ENCODE assay signal across 2 cellular contexts in the genomic region with DNA sequence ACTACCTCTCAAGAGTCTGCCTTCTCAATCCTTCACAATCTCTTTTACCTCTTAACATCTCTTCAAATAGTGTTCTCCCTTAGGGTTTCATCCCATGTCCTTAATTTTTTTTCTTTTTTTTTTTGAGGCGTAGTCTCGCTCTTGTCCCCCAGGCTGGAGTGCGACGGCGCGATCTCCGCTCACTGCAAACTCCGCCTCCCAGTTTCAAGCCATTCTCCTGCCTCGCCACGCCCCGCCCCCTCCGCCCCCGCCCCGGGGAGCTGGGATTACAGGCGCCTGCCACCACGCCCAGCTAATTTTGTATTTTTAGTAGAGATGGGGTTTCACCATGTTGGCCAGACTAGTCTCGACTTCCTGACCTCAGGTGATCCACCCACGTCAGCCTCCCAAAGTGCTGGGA.
TF ChIP-seq lines count a peak whose summit lies in the region.

No MANE protein-coding gene starts in this region.

TF ChIP-seq in GM23338, 12 proteins besides CTCF, POLR2A, EP300 and RAD21 (continued from another document):
- TF ChIP-seq ZNF462 (CRISPR knock-in tag; IDR thresholded peaks at IDR 0.05): no peak

TF ChIP-seq in WTC11, 78 proteins besides CTCF, POLR2A, EP300 and RAD21 (continued from another document):
- TF ChIP-seq AFF4 (CRISPR knock-in tag; IDR thresholded peaks at IDR 0.05; ENCODE audit: borderline replicate concordance): no peak
- TF ChIP-seq SMAD3 (CRISPR knock-in tag; IDR thresholded peaks at IDR 0.05; ENCODE audit: borderline replicate concordance): no peak
- TF ChIP-seq SMAD4 (CRISPR knock-in tag; IDR thresholded peaks at IDR 0.05): no peak
- TF ChIP-seq NR2C2 (CRISPR knock-in tag; IDR thresholded peaks at IDR 0.05): no peak
- no peak for TF ChIP-seq NFATC4 (CRISPR knock-in tag; IDR thresholded peaks at IDR 0.05)
- TF ChIP-seq ZNF121 (CRISPR knock-in tag; IDR thresholded peaks at IDR 0.05): no peak
- TF ChIP-seq, protein P1, sequence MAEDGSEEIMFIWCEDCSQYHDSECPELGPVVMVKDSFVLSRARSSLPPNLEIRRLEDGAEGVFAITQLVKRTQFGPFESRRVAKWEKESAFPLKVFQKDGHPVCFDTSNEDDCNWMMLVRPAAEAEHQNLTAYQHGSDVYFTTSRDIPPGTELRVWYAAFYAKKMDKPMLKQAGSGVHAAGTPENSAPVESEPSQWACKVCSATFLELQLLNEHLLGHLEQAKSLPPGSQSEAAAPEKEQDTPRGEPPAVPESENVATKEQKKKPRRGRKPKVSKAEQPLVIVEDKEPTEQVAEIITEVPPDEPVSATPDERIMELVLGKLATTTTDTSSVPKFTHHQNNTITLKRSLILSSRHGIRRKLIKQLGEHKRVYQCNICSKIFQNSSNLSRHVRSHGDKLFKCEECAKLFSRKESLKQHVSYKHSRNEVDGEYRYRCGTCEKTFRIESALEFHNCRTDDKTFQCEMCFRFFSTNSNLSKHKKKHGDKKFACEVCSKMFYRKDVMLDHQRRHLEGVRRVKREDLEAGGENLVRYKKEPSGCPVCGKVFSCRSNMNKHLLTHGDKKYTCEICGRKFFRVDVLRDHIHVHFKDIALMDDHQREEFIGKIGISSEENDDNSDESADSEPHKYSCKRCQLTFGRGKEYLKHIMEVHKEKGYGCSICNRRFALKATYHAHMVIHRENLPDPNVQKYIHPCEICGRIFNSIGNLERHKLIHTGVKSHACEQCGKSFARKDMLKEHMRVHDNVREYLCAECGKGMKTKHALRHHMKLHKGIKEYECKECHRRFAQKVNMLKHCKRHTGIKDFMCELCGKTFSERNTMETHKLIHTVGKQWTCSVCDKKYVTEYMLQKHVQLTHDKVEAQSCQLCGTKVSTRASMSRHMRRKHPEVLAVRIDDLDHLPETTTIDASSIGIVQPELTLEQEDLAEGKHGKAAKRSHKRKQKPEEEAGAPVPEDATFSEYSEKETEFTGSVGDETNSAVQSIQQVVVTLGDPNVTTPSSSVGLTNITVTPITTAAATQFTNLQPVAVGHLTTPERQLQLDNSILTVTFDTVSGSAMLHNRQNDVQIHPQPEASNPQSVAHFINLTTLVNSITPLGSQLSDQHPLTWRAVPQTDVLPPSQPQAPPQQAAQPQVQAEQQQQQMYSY (CRISPR knock-in tag; IDR thresholded peaks at IDR 0.05): no peak
- TF ChIP-seq NR3C1 (CRISPR knock-in tag; conservative IDR thresholded peaks at IDR 0.05; ENCODE audit: low read depth): no peak
- TF ChIP-seq, protein P2, sequence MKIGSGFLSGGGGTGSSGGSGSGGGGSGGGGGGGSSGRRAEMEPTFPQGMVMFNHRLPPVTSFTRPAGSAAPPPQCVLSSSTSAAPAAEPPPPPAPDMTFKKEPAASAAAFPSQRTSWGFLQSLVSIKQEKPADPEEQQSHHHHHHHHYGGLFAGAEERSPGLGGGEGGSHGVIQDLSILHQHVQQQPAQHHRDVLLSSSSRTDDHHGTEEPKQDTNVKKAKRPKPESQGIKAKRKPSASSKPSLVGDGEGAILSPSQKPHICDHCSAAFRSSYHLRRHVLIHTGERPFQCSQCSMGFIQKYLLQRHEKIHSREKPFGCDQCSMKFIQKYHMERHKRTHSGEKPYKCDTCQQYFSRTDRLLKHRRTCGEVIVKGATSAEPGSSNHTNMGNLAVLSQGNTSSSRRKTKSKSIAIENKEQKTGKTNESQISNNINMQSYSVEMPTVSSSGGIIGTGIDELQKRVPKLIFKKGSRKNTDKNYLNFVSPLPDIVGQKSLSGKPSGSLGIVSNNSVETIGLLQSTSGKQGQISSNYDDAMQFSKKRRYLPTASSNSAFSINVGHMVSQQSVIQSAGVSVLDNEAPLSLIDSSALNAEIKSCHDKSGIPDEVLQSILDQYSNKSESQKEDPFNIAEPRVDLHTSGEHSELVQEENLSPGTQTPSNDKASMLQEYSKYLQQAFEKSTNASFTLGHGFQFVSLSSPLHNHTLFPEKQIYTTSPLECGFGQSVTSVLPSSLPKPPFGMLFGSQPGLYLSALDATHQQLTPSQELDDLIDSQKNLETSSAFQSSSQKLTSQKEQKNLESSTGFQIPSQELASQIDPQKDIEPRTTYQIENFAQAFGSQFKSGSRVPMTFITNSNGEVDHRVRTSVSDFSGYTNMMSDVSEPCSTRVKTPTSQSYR (CRISPR knock-in tag; IDR thresholded peaks at IDR 0.05): no peak
- no peak for TF ChIP-seq ATF6 (CRISPR knock-in tag; IDR thresholded peaks at IDR 0.05)
- TF ChIP-seq STAT6 (CRISPR knock-in tag; conservative IDR thresholded peaks at IDR 0.05; ENCODE audit: low read depth): no peak
- TF ChIP-seq, protein P3, sequence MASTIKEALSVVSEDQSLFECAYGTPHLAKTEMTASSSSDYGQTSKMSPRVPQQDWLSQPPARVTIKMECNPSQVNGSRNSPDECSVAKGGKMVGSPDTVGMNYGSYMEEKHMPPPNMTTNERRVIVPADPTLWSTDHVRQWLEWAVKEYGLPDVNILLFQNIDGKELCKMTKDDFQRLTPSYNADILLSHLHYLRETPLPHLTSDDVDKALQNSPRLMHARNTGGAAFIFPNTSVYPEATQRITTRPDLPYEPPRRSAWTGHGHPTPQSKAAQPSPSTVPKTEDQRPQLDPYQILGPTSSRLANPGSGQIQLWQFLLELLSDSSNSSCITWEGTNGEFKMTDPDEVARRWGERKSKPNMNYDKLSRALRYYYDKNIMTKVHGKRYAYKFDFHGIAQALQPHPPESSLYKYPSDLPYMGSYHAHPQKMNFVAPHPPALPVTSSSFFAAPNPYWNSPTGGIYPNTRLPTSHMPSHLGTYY (CRISPR knock-in tag; IDR thresholded peaks at IDR 0.05): no peak
- no peak for TF ChIP-seq NFE2L1 (CRISPR knock-in tag; IDR thresholded peaks at IDR 0.05)
